Comparison of ENCODE assay signal across 29 cellular contexts in genomic region chr22:41540006-41540315, GRCh38. TPM values are rescaled to one million over a fixed set of nuclear protein-coding genes. Genes with fewer than 3 reads are reported as not detected.
DNase-seq lines count a peak whose midpoint lies in the region; ATAC-seq, FAIRE-seq and TF ChIP-seq lines count a peak whose summit lies in the region.
"Had no signal": no experiment of that assay in that cellular context is flagged by ENCODE, and none has a peak within 500 bp of the region (broad histone marks: within the 10 kb centered on the region; RNA-seq: fewer than 3 reads in every experiment).

No MANE protein-coding gene starts in this region.

- H3K27ac Mint-ChIP-seq in stimulated activated naive CD8-positive, alpha-beta T cell treated with anti-CD3 and anti-CD28 coated beads, Interleukin-15, Interleukin-2, amounts not matched to agents 100 ng/mL and 50 ng/mL, for 24 hours = peak overlapping the region; percentile 31
- H3K27ac Mint-ChIP-seq in stimulated activated naive CD8-positive, alpha-beta T cell treated with anti-CD3 and anti-CD28 coated beads, Interleukin-15, amount 100 ng/mL, for 72 hours = no peak overlapping the region
- H3K27ac Mint-ChIP-seq in astrocyte (ENCODE audit: unreplicated experiment) (no peak overlapping the region), GM23338 (no peak overlapping the region)
- H3K27ac Mint-ChIP-seq: activated naive CD4-positive, alpha-beta T cell treated with anti-CD3 and anti-CD28 coated beads, Interleukin-2, amount 50 U/mL, for 24 hours; dendritic cell treated with granulocyte-macrophage colony-stimulating factor and Interleukin-4, amounts not matched to agents 40 ng/mL and 50 ng/mL, for 4 days; H9; progenitor cell of endocrine pancreas had no signal

- H3K4me1 ChIP-seq in astrocyte (ENCODE audit: insufficient read depth, low read length) (peaks cover 9% of the 10 kb centered on the region), GM23338 (ENCODE audit: insufficient read depth) (peaks cover 4% of the 10 kb centered on the region; the same call in 1 of the 2 replicates), gastrocnemius medialis (peaks cover 16 to 22% of the 10 kb centered on the region in 2 donors)

- peaks cover 4% of the 10 kb centered on the region; the same call in 1 of the 2 replicates for H3F3A ChIP-seq in GM23338 (replicated peaks; ENCODE audit: low read depth)

- no peak for ATAC-seq in stimulated activated naive CD8-positive, alpha-beta T cell treated with anti-CD3 and anti-CD28 coated beads, Interleukin-15, amount 100 ng/mL, for 72 hours
- ATAC-seq in GM23338 (no peak), HG03439 (IDR thresholded peaks at IDR 0.05; ENCODE audit: unreplicated experiment) (no peak), gastrocnemius medialis (no peak)
- ATAC-seq: left lobe of liver; stimulated activated naive CD8-positive, alpha-beta T cell treated with anti-CD3 and anti-CD28 coated beads, Interleukin-15, Interleukin-2, amounts not matched to agents 100 U/mL and 50 U/mL, for 24 hours had no signal

- H3K4me3 Mint-ChIP-seq in stimulated activated naive CD8-positive, alpha-beta T cell treated with anti-CD3 and anti-CD28 coated beads, Interleukin-15, Interleukin-2, amounts not matched to agents 100 ng/mL and 50 ng/mL, for 24 hours = no peak overlapping the region
- H3K4me3 Mint-ChIP-seq in stimulated activated naive CD8-positive, alpha-beta T cell treated with anti-CD3 and anti-CD28 coated beads, Interleukin-15, amount 100 ng/mL, for 72 hours = no peak overlapping the region
- no peak overlapping the region for H3K4me3 Mint-ChIP-seq in astrocyte (ENCODE audit: unreplicated experiment)
- no peak overlapping the region for H3K4me3 Mint-ChIP-seq in GM23338
- H3K4me3 Mint-ChIP-seq: activated naive CD4-positive, alpha-beta T cell treated with anti-CD3 and anti-CD28 coated beads, Interleukin-2, amount 50 U/mL, for 24 hours; dendritic cell treated with granulocyte-macrophage colony-stimulating factor and Interleukin-4, amounts not matched to agents 40 ng/mL and 50 ng/mL, for 4 days; H9 had no signal

- no peak for TF ChIP-seq CTCF in astrocyte (IDR thresholded peaks at IDR 0.05; ENCODE audit: insufficient read depth, low read depth, low read length)
- TF ChIP-seq CTCF in GM23338 (conservative IDR thresholded peaks at IDR 0.05; ENCODE audit: low read depth in 2 of 2) = no peak
- no peak for TF ChIP-seq CTCF in gastrocnemius medialis (IDR thresholded peaks at IDR 0.05 in 4 of 5, conservative IDR thresholded peaks at IDR 0.05 in 1 of 5)

- no peaks in the 10 kb centered on the region for H3K9me2 ChIP-seq in GM23338 (ENCODE audit: insufficient read depth)

- H2AFZ ChIP-seq in astrocyte (ENCODE audit: low read depth, low read length) (no peak overlapping the region), GM23338 (no peak overlapping the region)

- H3K27ac ChIP-seq in astrocyte (ENCODE audit: low read depth, low read length) = no peak overlapping the region
- H3K27ac ChIP-seq in GM23338 (ENCODE audit: low read depth) = no peak overlapping the region
- peak overlapping the region in 1 of 4 donors; percentile 25 for H3K27ac ChIP-seq in gastrocnemius medialis
- H3K27ac ChIP-seq: neutrophil, upper lobe of left lung had no signal

- no peak overlapping the region for H3K9ac ChIP-seq in astrocyte (ENCODE audit: low read length)

- H3K9me3 Mint-ChIP-seq in stimulated activated naive CD8-positive, alpha-beta T cell treated with anti-CD3 and anti-CD28 coated beads, Interleukin-15, Interleukin-2, amounts not matched to agents 100 ng/mL and 50 ng/mL, for 24 hours = no peaks in the 10 kb centered on the region
- no peaks in the 10 kb centered on the region for H3K9me3 Mint-ChIP-seq in stimulated activated naive CD8-positive, alpha-beta T cell treated with anti-CD3 and anti-CD28 coated beads, Interleukin-15, amount 100 ng/mL, for 72 hours
- H3K9me3 Mint-ChIP-seq in astrocyte (ENCODE audit: unreplicated experiment) (no peaks in the 10 kb centered on the region), GM23338 (no peaks in the 10 kb centered on the region; the same call in 2 of the 3 replicates)
- H3K9me3 Mint-ChIP-seq: activated naive CD4-positive, alpha-beta T cell treated with anti-CD3 and anti-CD28 coated beads, Interleukin-2, amount 50 U/mL, for 24 hours; dendritic cell treated with granulocyte-macrophage colony-stimulating factor and Interleukin-4, amounts not matched to agents 40 ng/mL and 50 ng/mL, for 4 days; H9 had no signal

- H3K79me2 ChIP-seq in astrocyte (ENCODE audit: insufficient read depth, low read length) (peaks cover 68% of the 10 kb centered on the region), GM23338 (replicated peaks; ENCODE audit: insufficient read depth) (peaks cover 54% of the 10 kb centered on the region)

- intact Hi-C loops in gastrocnemius medialis (cut with DNase I; ENCODE audit: low total_unique reads) = loop anchor here (10.0 kb wide), 1 partner anchor 685 kb away; the partner anchor contains the start of genes ST13 and XPNPEP3

- H3K36me3 ChIP-seq in astrocyte (ENCODE audit: insufficient read depth, low read length) = no peaks in the 10 kb centered on the region
- no peaks in the 10 kb centered on the region for H3K36me3 ChIP-seq in GM23338 (ENCODE audit: insufficient read depth)
- H3K36me3 ChIP-seq in gastrocnemius medialis = peaks cover 0 to 2% of the 10 kb centered on the region in 2 donors

- FAIRE-seq in astrocyte (lab: Jason Lieb, UNC) (no peak), GM19239 (lab: Jason Lieb, UNC) (no peak)
- FAIRE-seq: GM18507 had no signal

- H3K27me3 ChIP-seq in astrocyte (ENCODE audit: insufficient read depth, low read length) (no peaks in the 10 kb centered on the region), GM23338 (ENCODE audit: insufficient read depth) (no peaks in the 10 kb centered on the region), gastrocnemius medialis (no peaks in the 10 kb centered on the region)
- H3K27me3 ChIP-seq: neutrophil, upper lobe of left lung had no signal

- TF ChIP-seq POLR2A in gastrocnemius medialis (IDR thresholded peaks at IDR 0.05) = no peak

- H3K4me1 Mint-ChIP-seq in stimulated activated naive CD8-positive, alpha-beta T cell treated with anti-CD3 and anti-CD28 coated beads, Interleukin-15, Interleukin-2, amounts not matched to agents 100 ng/mL and 50 ng/mL, for 24 hours (ENCODE audit: low read depth) = peaks cover 38% of the 10 kb centered on the region
- H3K4me1 Mint-ChIP-seq in stimulated activated naive CD8-positive, alpha-beta T cell treated with anti-CD3 and anti-CD28 coated beads, Interleukin-15, amount 100 ng/mL, for 72 hours = peaks cover 52% of the 10 kb centered on the region
- H3K4me1 Mint-ChIP-seq in astrocyte (ENCODE audit: low read depth, unreplicated experiment) (peaks cover 14% of the 10 kb centered on the region), GM23338 (peaks cover 31% of the 10 kb centered on the region)

- no peak for DNase-seq in stimulated activated naive CD8-positive, alpha-beta T cell treated with anti-CD3 and anti-CD28 coated beads, Interleukin-15, amount 100 ng/mL, for 72 hours
- DNase-seq in astrocyte (ENCODE audit: low read depth) (no peak), medulla oblongata (ENCODE audit: extremely low spot score) (peak; percentile 5), GM23338 (ENCODE audit: low spot score) (no peak), GM19239 (ENCODE audit: insufficient read length, low spot score) (no peak), gastrocnemius medialis (no peak)
- DNase-seq: activated CD4-positive, alpha-beta T cell treated with anti-CD3 and anti-CD28 coated beads for 4 hours; aorta; Caco-2; central memory CD4-positive, alpha-beta T cell; DMS79 treated with DMSO at 0.1 percent for 48 hours; H9; KG1; NCI-H1417 treated with DMSO at 0.1 percent for 48 hours; NCI-H2081 treated with DMSO at 0.1 percent for 48 hours; NCI-H226; stimulated activated CD4-positive, alpha-beta T cell treated with anti-CD3 and anti-CD28 coated beads, Interleukin-15, amount 100 ng/mL, for 24 hours; stimulated activated naive CD8-positive, alpha-beta T cell treated with anti-CD3 and anti-CD28 coated beads, Interleukin-15, Interleukin-2, amounts not matched to agents 100 U/mL and 50 U/mL, for 24 hours; upper lobe of left lung had no signal

- H3K9me3 ChIP-seq in astrocyte (ENCODE audit: insufficient read depth, low read depth, low read length) (no peaks in the 10 kb centered on the region), gastrocnemius medialis (no peaks in the 10 kb centered on the region)
- H3K9me3 ChIP-seq: Caco-2, neutrophil, upper lobe of left lung had no signal

- no peaks in the 10 kb centered on the region for H3K27me3 Mint-ChIP-seq in stimulated activated naive CD8-positive, alpha-beta T cell treated with anti-CD3 and anti-CD28 coated beads, Interleukin-15, Interleukin-2, amounts not matched to agents 100 ng/mL and 50 ng/mL, for 24 hours
- H3K27me3 Mint-ChIP-seq in stimulated activated naive CD8-positive, alpha-beta T cell treated with anti-CD3 and anti-CD28 coated beads, Interleukin-15, amount 100 ng/mL, for 72 hours = no peaks in the 10 kb centered on the region
- H3K27me3 Mint-ChIP-seq in astrocyte (ENCODE audit: low read depth, unreplicated experiment) (no peaks in the 10 kb centered on the region), GM23338 (ENCODE audit: insufficient read depth, low read depth, poor library complexity) (peaks cover 7% of the 10 kb centered on the region)
- H3K27me3 Mint-ChIP-seq: activated naive CD4-positive, alpha-beta T cell treated with anti-CD3 and anti-CD28 coated beads, Interleukin-2, amount 50 U/mL, for 24 hours; dendritic cell treated with granulocyte-macrophage colony-stimulating factor and Interleukin-4, amounts not matched to agents 40 ng/mL and 50 ng/mL, for 4 days; progenitor cell of endocrine pancreas had no signal

- peak overlapping the region; percentile 0 for H3K4me2 ChIP-seq in astrocyte (ENCODE audit: low read length)
- no peak overlapping the region for H3K4me2 ChIP-seq in GM23338

- H4K20me1 ChIP-seq in astrocyte (ENCODE audit: insufficient read depth, low read length) (peaks cover 58% of the 10 kb centered on the region), GM23338 (replicated peaks; ENCODE audit: insufficient read depth) (peaks cover 9% of the 10 kb centered on the region)

- in situ Hi-C loops in gastrocnemius medialis (cut with MboI; ENCODE audit: low sequenced_read_pairs in 4 of 4) = loop anchor here in 1 of 4 donors (25.0 kb wide), 1 partner anchor 253 kb away; the partner anchor contains the start of gene RANGAP1

- peaks cover 42% of the 10 kb centered on the region for H3K36me3 Mint-ChIP-seq in stimulated activated naive CD8-positive, alpha-beta T cell treated with anti-CD3 and anti-CD28 coated beads, Interleukin-15, Interleukin-2, amounts not matched to agents 100 ng/mL and 50 ng/mL, for 24 hours (ENCODE audit: low read depth)
- H3K36me3 Mint-ChIP-seq in astrocyte (ENCODE audit: low read depth, unreplicated experiment) = peaks cover 11% of the 10 kb centered on the region
- H3K36me3 Mint-ChIP-seq in GM23338 (ENCODE audit: low read depth) = peaks cover 38% of the 10 kb centered on the region

- H3K4me3 ChIP-seq in astrocyte (ENCODE audit: insufficient read depth, low read depth, low read length) = no peak overlapping the region
- H3K4me3 ChIP-seq in GM23338 = no peak overlapping the region
- H3K4me3 ChIP-seq in gastrocnemius medialis = no peak overlapping the region

RNA-seq across cellular contexts. Expression of gene POLR3H, which starts 4.3 kb away (rescaled TPM):
- total RNA-seq in astrocyte (44.5 and 50.9 TPM in 2 replicates), gastrocnemius medialis (10 to 100 TPM in 1 of 4 donors, 1 to 10 TPM in 3; 5.7 to 11.0 (median 6.9) TPM)
- 18.6 and 19.0 TPM in 2 replicates for total RNA-seq in GM23338 (2014; rRNA removed; shearing (Covaris generic))
- polyA plus RNA-seq in GM23338 (2016; fragmentation: Nextera tagmentation; extraction: Ambion mirVana) = 26.5 and 28.7 TPM in 2 replicates

RNA-seq across cellular contexts. Expression of gene CSDC2, which starts 20.8 kb away (rescaled TPM):
- total RNA-seq in astrocyte = 10.3 and 11.4 TPM in 2 replicates
- 0.35 and 0.47 TPM in 2 replicates for total RNA-seq in GM23338 (2014; rRNA removed; shearing (Covaris generic))
- 0.45 and 0.50 TPM in 2 replicates for polyA plus RNA-seq in GM23338 (2016; fragmentation: Nextera tagmentation; extraction: Ambion mirVana)
- 1 to 10 TPM in 1 of 4 donors, under 1 TPM in 3; 0.41 to 3.9 (median 0.89) TPM for total RNA-seq in gastrocnemius medialis
- total RNA-seq: HT-29; T-helper 1 cell treated with Interleukin-12 subunit alpha and Interleukin-12 subunit beta and Interleukin-4 antibody, amounts not matched to agents 30 ng/mL and 1 ng/mL, for 36 hours had no signal

RNA-seq across cellular contexts. Expression of gene PMM1, which starts 49.7 kb away (rescaled TPM):
- total RNA-seq in astrocyte (39.4 and 42.3 TPM in 2 replicates), gastrocnemius medialis (10 to 100 TPM; 11.6 to 23.3 (median 16.5) TPM)
- 8.7 and 12.1 TPM in 2 replicates for total RNA-seq in GM23338 (2014; rRNA removed; shearing (Covaris generic))
- polyA plus RNA-seq in GM23338 (2016; fragmentation: Nextera tagmentation; extraction: Ambion mirVana) = 9.9 TPM in 2 replicates
